9 cellular contexts compared by ENCODE assay signal in genomic region chr10:95308389-95309302, GRCh38. TPM values are rescaled to one million over a fixed set of nuclear protein-coding genes. Genes with fewer than 3 reads are reported as not detected.
DNase-seq lines count a peak whose midpoint lies in the region; ATAC-seq and TF ChIP-seq lines count a peak whose summit lies in the region.
"Had no signal": no experiment of that assay in that cellular context is flagged by ENCODE, and none has a peak within 500 bp of the region (broad histone marks: within the 10 kb centered on the region; RNA-seq: fewer than 3 reads in every experiment).

No MANE protein-coding gene starts in this region.

- H3K36me3 ChIP-seq in RWPE2 (ENCODE audit: low read depth) (no peaks in the 10 kb centered on the region), MM.1S (replicated peaks; ENCODE audit: insufficient read depth, low read length) (no peaks in the 10 kb centered on the region)

- DNase-seq in HFF-Myc (ENCODE audit: extremely low read depth, low read depth) (peak; percentile 95), RWPE2 (ENCODE audit: low spot score) (peak; percentile 92), foreskin keratinocyte (peak; percentile 76 to 89), renal cortical epithelial cell (ENCODE audit: low read depth) (peak; percentile 98), MM.1S (no peak), NCI-H2107 treated with DMSO at 0.1 percent for 48 hours (lab: John Stamatoyannopoulos, UW; ENCODE audit: unreplicated experiment) (no peak), NCI-H345 (lab: John Stamatoyannopoulos, UW) (no peak)

- H3K4me3 ChIP-seq in HFF-Myc (replicated peaks; ENCODE audit: low read depth, low read length) (no peak overlapping the region), RWPE2 (ENCODE audit: severe bottlenecking) (no peak overlapping the region), MM.1S (ENCODE audit: low read length) (no peak overlapping the region)

- no peaks in the 10 kb centered on the region for H3K9me3 ChIP-seq in RWPE2 (ENCODE audit: severe bottlenecking)
- no peaks in the 10 kb centered on the region for H3K9me3 ChIP-seq in MM.1S (replicated peaks; ENCODE audit: insufficient read depth, low read length)

- H3F3A ChIP-seq in MM.1S (ENCODE audit: insufficient read depth, low read length): no peaks in the 10 kb centered on the region

- peak; percentile 96 for ATAC-seq in RWPE2 (ENCODE audit: low read depth)
- peak; percentile 95 for ATAC-seq in foreskin keratinocyte
- no peak for ATAC-seq in GM21825 (IDR thresholded peaks at IDR 0.05; ENCODE audit: unreplicated experiment)

- H3K27ac ChIP-seq in RWPE2 (ENCODE audit: poor library complexity, severe bottlenecking) (peak overlapping the region; percentile 46), foreskin keratinocyte (no peak overlapping the region), MM.1S (ENCODE audit: low read length) (no peak overlapping the region)
- H3K27ac ChIP-seq: VCaP had no signal

- no peak overlapping the region for H2AFZ ChIP-seq in MM.1S (ENCODE audit: low read length)

- peaks cover 24% of the 10 kb centered on the region for H3K4me1 ChIP-seq in RWPE2 (ENCODE audit: insufficient read depth, poor library complexity, severe bottlenecking)
- peaks cover 7% of the 10 kb centered on the region for H3K4me1 ChIP-seq in foreskin keratinocyte
- H3K4me1 ChIP-seq in MM.1S (ENCODE audit: low read length): peaks cover 5% of the 10 kb centered on the region; the same call in 1 of the 2 replicates

- H3K27me3 ChIP-seq in RWPE2 (ENCODE audit: insufficient read depth, poor library complexity, severe bottlenecking): no peaks in the 10 kb centered on the region
- no peaks in the 10 kb centered on the region for H3K27me3 ChIP-seq in foreskin keratinocyte
- H3K27me3 ChIP-seq in MM.1S (replicated peaks; ENCODE audit: insufficient read depth, low read length): no peaks in the 10 kb centered on the region; the same call in 1 of the 2 replicates

- H3K4me2 ChIP-seq in MM.1S (ENCODE audit: low read depth, low read length): no peak overlapping the region

- H3K9me2 ChIP-seq in MM.1S (replicated peaks; ENCODE audit: insufficient read depth, low read length): no peaks in the 10 kb centered on the region

- H4K20me1 ChIP-seq in MM.1S (ENCODE audit: insufficient read depth, low read length): no peaks in the 10 kb centered on the region

- no peaks in the 10 kb centered on the region for H3K79me2 ChIP-seq in MM.1S (ENCODE audit: low read length)

- no peak overlapping the region for H3K9ac ChIP-seq in MM.1S (ENCODE audit: low read length)

- TF ChIP-seq CTCF in HFF-Myc (IDR thresholded peaks at IDR 0.05; ENCODE audit: low read depth, low read length, missing control alignments) (no peak), RWPE2 (IDR thresholded peaks at IDR 0.05; ENCODE audit: poor library complexity, severe bottlenecking) (no peak), foreskin keratinocyte (conservative IDR thresholded peaks at IDR 0.05) (no peak), MM.1S (IDR thresholded peaks at IDR 0.05; ENCODE audit: low read length) (no peak)

RNA-seq across cellular contexts. Expression of gene PDLIM1, which starts 17.8 kb away (rescaled TPM):
- 256 and 304 TPM in 2 replicates for total RNA-seq in foreskin keratinocyte
- 366 and 431 TPM in 2 replicates for polyA plus RNA-seq in foreskin keratinocyte
- total RNA-seq in renal cortical epithelial cell: 19.4 and 45.8 TPM in 2 replicates

Comparison
In these comparisons a context has a peak if more than half of its experiments do, and no peak if none do; other contexts are left out.
1. DNase-seq: peak in HFF-Myc (single experiment), RWPE2 (single experiment), foreskin keratinocyte (2 of 2) and renal cortical epithelial cell (single experiment); none in MM.1S (single experiment), NCI-H2107 treated with DMSO at 0.1 percent for 48 hours (single experiment) and NCI-H345 (single experiment).